1 cellular context compared by ENCODE assay signal in the genomic region with DNA sequence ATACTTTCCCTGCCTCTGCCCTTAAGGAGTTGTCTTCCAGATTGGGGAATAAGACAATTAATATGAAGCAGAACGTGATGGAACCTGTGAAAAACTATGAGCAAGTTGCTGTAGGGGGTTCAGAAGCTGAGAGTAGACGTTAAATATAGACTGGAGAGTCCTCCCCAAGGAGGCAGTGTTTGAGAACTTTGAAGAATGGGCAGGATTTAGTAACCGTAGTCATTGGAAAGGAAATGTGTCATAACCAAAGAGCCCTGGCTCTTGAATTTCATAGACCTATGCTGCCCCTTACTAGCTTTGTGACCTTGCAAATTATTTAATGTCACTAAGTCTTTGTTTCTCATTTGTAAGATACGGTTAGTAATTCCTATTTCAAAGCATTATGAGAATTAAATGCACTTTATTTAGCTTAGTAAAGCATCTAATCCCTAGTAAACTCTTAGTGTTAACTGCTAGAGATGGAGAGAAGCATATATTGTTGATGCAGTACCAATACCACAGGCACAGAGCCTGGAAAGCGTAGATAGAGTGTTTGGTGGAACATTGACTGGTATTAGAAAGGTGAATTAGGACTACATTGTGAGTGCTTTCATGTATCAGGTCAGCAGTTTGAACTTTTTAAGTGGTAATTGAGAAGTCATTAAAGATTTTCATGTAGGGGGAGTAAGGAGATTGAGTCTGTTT.
TF ChIP-seq lines count a peak whose summit lies in the region.

No MANE protein-coding gene starts in this region.

TF ChIP-seq in WTC11, 78 proteins besides CTCF, POLR2A, EP300 and RAD21 (continued from another document):
- TF ChIP-seq, protein P1, sequence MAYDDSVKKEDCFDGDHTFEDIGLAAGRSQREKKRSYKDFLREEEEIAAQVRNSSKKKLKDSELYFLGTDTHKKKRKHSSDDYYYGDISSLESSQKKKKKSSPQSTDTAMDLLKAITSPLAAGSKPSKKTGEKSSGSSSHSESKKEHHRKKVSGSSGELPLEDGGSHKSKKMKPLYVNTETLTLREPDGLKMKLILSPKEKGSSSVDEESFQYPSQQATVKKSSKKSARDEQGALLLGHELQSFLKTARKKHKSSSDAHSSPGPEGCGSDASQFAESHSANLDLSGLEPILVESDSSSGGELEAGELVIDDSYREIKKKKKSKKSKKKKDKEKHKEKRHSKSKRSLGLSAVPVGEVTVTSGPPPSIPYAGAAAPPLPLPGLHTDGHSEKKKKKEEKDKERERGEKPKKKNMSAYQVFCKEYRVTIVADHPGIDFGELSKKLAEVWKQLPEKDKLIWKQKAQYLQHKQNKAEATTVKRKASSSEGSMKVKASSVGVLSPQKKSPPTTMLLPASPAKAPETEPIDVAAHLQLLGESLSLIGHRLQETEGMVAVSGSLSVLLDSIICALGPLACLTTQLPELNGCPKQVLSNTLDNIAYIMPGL (CRISPR knock-in tag; IDR thresholded peaks at IDR 0.05): no peak
- TF ChIP-seq GABPB1 (CRISPR knock-in tag; IDR thresholded peaks at IDR 0.05) (no peak), JAZF1 (CRISPR knock-in tag; IDR thresholded peaks at IDR 0.05) (no peak), ESRRA (CRISPR knock-in tag; IDR thresholded peaks at IDR 0.05; ENCODE audit: borderline replicate concordance) (no peak), ETV6 (CRISPR knock-in tag; IDR thresholded peaks at IDR 0.05) (no peak), ELF4 (CRISPR knock-in tag; IDR thresholded peaks at IDR 0.05; ENCODE audit: low read depth) (no peak)
- TF ChIP-seq, protein P2, sequence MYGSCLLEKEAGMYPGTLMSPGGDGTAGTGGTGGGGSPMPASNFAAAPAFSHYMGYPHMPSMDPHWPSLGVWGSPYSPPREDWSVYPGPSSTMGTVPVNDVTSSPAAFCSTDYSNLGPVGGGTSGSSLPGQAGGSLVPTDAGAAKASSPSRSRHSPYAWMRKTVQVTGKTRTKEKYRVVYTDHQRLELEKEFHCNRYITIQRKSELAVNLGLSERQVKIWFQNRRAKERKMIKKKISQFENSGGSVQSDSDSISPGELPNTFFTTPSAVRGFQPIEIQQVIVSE (CRISPR knock-in tag; IDR thresholded peaks at IDR 0.05; ENCODE audit: borderline replicate concordance): no peak
- TF ChIP-seq, protein P3, sequence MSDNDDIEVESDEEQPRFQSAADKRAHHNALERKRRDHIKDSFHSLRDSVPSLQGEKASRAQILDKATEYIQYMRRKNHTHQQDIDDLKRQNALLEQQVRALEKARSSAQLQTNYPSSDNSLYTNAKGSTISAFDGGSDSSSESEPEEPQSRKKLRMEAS (CRISPR knock-in tag; IDR thresholded peaks at IDR 0.05): no peak
